Comparison of ENCODE assay signal across 1 cellular context in genomic region chr17:40364906-40365305, GRCh38.
TF ChIP-seq lines count a peak whose summit lies in the region.

No MANE protein-coding gene starts in this region.

TF ChIP-seq in HepG2, 621 proteins besides CTCF, POLR2A, EP300 and RAD21:
- 0 out of 2 replicates have a peak, but pooled peaks have one; percentile 15 for TF ChIP-seq ZFP91 (CRISPR knock-in tag; IDR thresholded peaks at IDR 0.05; ENCODE audit: borderline replicate concordance)
- no peak for TF ChIP-seq TBL1XR1 (IDR thresholded peaks at IDR 0.05; ENCODE audit: borderline replicate concordance, low read length, partially characterized antibody)
